In the genomic region with DNA sequence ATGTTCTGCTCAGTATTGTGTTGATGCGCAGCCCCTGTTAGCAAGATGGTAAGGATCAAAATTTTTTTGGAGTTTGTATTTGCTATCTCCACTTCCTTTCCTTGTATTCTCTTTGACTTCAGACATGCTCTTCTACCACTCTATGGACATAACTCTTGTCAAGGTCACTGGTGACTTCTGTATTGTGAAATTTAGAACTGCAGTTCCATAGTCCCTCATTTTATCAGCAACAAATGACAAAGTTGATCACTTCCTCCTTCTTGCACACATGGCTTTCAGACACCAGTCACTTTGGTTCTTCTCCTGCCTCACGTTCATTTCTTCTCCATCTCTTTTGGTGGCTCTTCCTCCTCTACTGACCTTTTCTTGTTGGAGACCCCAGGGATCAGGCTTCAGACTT, we compare ENCODE assay signal across 17 cellular contexts.
"Had no signal": no experiment of that assay in that cellular context is flagged by ENCODE, and none has a peak within 500 bp of the region (broad histone marks: within the 10 kb centered on the region; RNA-seq: fewer than 3 reads in every experiment).

No MANE protein-coding gene starts in this region.

- H3K4me3 ChIP-seq: adrenal gland, dorsolateral prefrontal cortex, gastroesophageal sphincter, pancreas, spleen, stomach, testis, upper lobe of left lung had no signal

- H3K27me3 ChIP-seq: adrenal gland, dorsolateral prefrontal cortex, gastroesophageal sphincter, pancreas, spleen, stomach, testis, upper lobe of left lung had no signal

- H3K4me1 ChIP-seq: adrenal gland, gastroesophageal sphincter, pancreas, spleen, testis, upper lobe of left lung had no signal

- DNase-seq: activated CD4-positive, alpha-beta memory T cell treated with anti-CD3 and anti-CD28 coated beads for 36 hours; activated CD4-positive, alpha-beta T cell treated with anti-CD3 and anti-CD28 coated beads for 1 hour; activated effector memory CD4-positive, alpha-beta T cell treated with Interleukin-2 at 50 U/mL for 16 hours; activated naive CD4-positive, alpha-beta T cell treated with anti-CD3 and anti-CD28 coated beads, Interleukin-2, amount 50 U/mL, for 16 hours; activated T-cell treated with anti-CD3 and anti-CD28 coated beads, Interleukin-2, amount 50 U/mL, for 24 hours; adrenal gland; dorsolateral prefrontal cortex; endodermal cell; erythroblast; naive thymus-derived CD4-positive, alpha-beta T cell; pancreas; spleen; stomach; testis; upper lobe of left lung had no signal

- H3K9me3 ChIP-seq: adrenal gland, gastroesophageal sphincter, pancreas, spleen, stomach, testis, upper lobe of left lung had no signal

- ATAC-seq: gastroesophageal sphincter; naive thymus-derived CD4-positive, alpha-beta T cell; pancreas; sciatic nerve had no signal

- H3K36me3 ChIP-seq: adrenal gland had no signal
